Comparison of ENCODE assay signal across 1 cellular context in genomic region chr9:93187047-93187446, GRCh38.
TF ChIP-seq lines count a peak whose summit lies in the region.

No MANE protein-coding gene starts in this region.

TF ChIP-seq in WTC11, 78 proteins besides CTCF, POLR2A, EP300 and RAD21 (continued from another document):
- TF ChIP-seq FOXP4 (CRISPR knock-in tag; IDR thresholded peaks at IDR 0.05), result no peak
- TF ChIP-seq ZSCAN18 (CRISPR knock-in tag; IDR thresholded peaks at IDR 0.05), result no peak
- no peak for TF ChIP-seq SP1 (CRISPR knock-in tag; conservative IDR thresholded peaks at IDR 0.05)
- no peak for TF ChIP-seq HMGA2 (CRISPR knock-in tag; IDR thresholded peaks at IDR 0.05)
- TF ChIP-seq FOXP1 (CRISPR knock-in tag; IDR thresholded peaks at IDR 0.05; ENCODE audit: borderline replicate concordance), result no peak
- no peak for TF ChIP-seq ERG (CRISPR knock-in tag; IDR thresholded peaks at IDR 0.05)
